In genomic region chr1:207815913-207816312, GRCh38 we compare ENCODE assay signal across 9 cellular contexts.
DNase-seq lines count a peak whose midpoint lies in the region; ATAC-seq and TF ChIP-seq lines count a peak whose summit lies in the region.
"Had no signal": no experiment of that assay in that cellular context is flagged by ENCODE, and none has a peak within 500 bp of the region (broad histone marks: within the 10 kb centered on the region; RNA-seq: fewer than 3 reads in every experiment).

No MANE protein-coding gene starts in this region.

- peaks cover 42% of the 10 kb centered on the region for H3K4me1 Mint-ChIP-seq in activated CD8-positive, alpha-beta memory T cell treated with anti-CD3 and anti-CD28 coated beads, Interleukin-2, amount 10 ng/mL, durations not matched to agents 7 days and 5 days

- H3K27ac ChIP-seq in heart right ventricle (peak overlapping the region; percentile 31 to 95 (median 76)), transverse colon (peak overlapping the region in 3 of 4 donors; percentile 49 to 81 (median 56))

- TF ChIP-seq CTCF in heart right ventricle (IDR thresholded peaks at IDR 0.05) = no peak
- no peak for TF ChIP-seq CTCF in transverse colon (IDR thresholded peaks at IDR 0.05)

- H3K9me3 ChIP-seq in heart right ventricle (no peaks in the 10 kb centered on the region), transverse colon (no peaks in the 10 kb centered on the region)

- TF ChIP-seq EP300 in transverse colon (IDR thresholded peaks at IDR 0.05; ENCODE audit: low read depth) = no peak

- DNase-seq in heart right ventricle = no peak
- no peak for DNase-seq in left cardiac atrium
- peak; percentile 73 for DNase-seq in activated CD8-positive, alpha-beta memory T cell treated with anti-CD3 and anti-CD28 coated beads, Interleukin-2, amount 10 ng/mL, durations not matched to agents 7 days and 5 days
- DNase-seq in kidney tubule cell (ENCODE audit: low spot score) = peak; percentile 90
- no peak for DNase-seq in transverse colon
- DNase-seq in NCI-H82 (lab: John Stamatoyannopoulos, UW) = no peak
- DNase-seq: KG1 had no signal

- peak overlapping the region; percentile 52 for H3K27ac Mint-ChIP-seq in activated CD8-positive, alpha-beta memory T cell treated with anti-CD3 and anti-CD28 coated beads, Interleukin-2, amount 10 ng/mL, durations not matched to agents 7 days and 5 days

- WGBS in heart right ventricle, 2 donors = 84 to 91% methylated on average over 2 of the region's 2 CpGs
- WGBS in transverse colon (ENCODE audit: low coverage in 1 of 2), 2 donors = 69 to 89% methylated on average over 1 to 2 of the region's 2 CpGs

- intact Hi-C loops in heart right ventricle (cut with DNase I) = no loop called here
- intact Hi-C loops in left cardiac atrium (cut with DNase I) = no loop called here
- intact Hi-C loops in transverse colon (cut with DNase I; ENCODE audit: low total_unique reads) = no loop called here

- CTCF ChIA-PET in activated CD8-positive, alpha-beta memory T cell treated with anti-CD3 and anti-CD28 coated beads, Interleukin-2, amount 10 ng/mL, durations not matched to agents 7 days and 5 days (lab: Charles Lee) = interaction anchor here (0.7 to 1.6 kb wide), 2 partner anchors 8 to 19 kb away, joined by 3 to 8 read pairs; no protein-coding TSS in a partner anchor

- H3K36me3 Mint-ChIP-seq in activated CD8-positive, alpha-beta memory T cell treated with anti-CD3 and anti-CD28 coated beads, Interleukin-2, amount 10 ng/mL, durations not matched to agents 7 days and 5 days = peaks cover 32% of the 10 kb centered on the region

- in situ Hi-C loops in transverse colon (cut with MboI; ENCODE audit: low pct_ligation_motif_present in 1 of 4, low pct_unique_long_range_greater_than_20kb in 1 of 4, low sequenced_read_pairs in 3 of 4) = no loop called here

- no peak overlapping the region for H3K4me3 Mint-ChIP-seq in activated CD8-positive, alpha-beta memory T cell treated with anti-CD3 and anti-CD28 coated beads, Interleukin-2, amount 10 ng/mL, durations not matched to agents 7 days and 5 days

- no peaks in the 10 kb centered on the region for H3K27me3 ChIP-seq in heart right ventricle
- H3K27me3 ChIP-seq in transverse colon = no peaks in the 10 kb centered on the region

- H3K27me3 Mint-ChIP-seq in activated CD8-positive, alpha-beta memory T cell treated with anti-CD3 and anti-CD28 coated beads, Interleukin-2, amount 10 ng/mL, durations not matched to agents 7 days and 5 days = no peaks in the 10 kb centered on the region

- peaks cover 0 to 94% (median 52%) of the 10 kb centered on the region in 9 donors for H3K36me3 ChIP-seq in heart right ventricle
- H3K36me3 ChIP-seq in transverse colon = peaks cover 0 to 52% (median 23%) of the 10 kb centered on the region in 4 donors

- H3K4me3 ChIP-seq in heart right ventricle = peak overlapping the region in 6 of 10 donors; percentile 1 to 18 (median 8)
- no peak overlapping the region for H3K4me3 ChIP-seq in transverse colon

- H3K4me1 ChIP-seq in heart right ventricle (peaks cover 58 to 97% (median 95%) of the 10 kb centered on the region in 9 donors), transverse colon (peaks cover 62 to 96% (median 86%) of the 10 kb centered on the region in 4 donors)

- ATAC-seq in heart right ventricle = no peak
- ATAC-seq in left cardiac atrium = no peak
- ATAC-seq in activated CD8-positive, alpha-beta memory T cell treated with anti-CD3 and anti-CD28 coated beads, Interleukin-2, amount 10 ng/mL, durations not matched to agents 7 days and 5 days = peak; percentile 56
- no peak for ATAC-seq in GM21528 (IDR thresholded peaks at IDR 0.05; ENCODE audit: low FRiP score, unreplicated experiment)
- no peak for ATAC-seq in HG02973 (IDR thresholded peaks at IDR 0.05; ENCODE audit: unreplicated experiment)

- H3K9me3 Mint-ChIP-seq in activated CD8-positive, alpha-beta memory T cell treated with anti-CD3 and anti-CD28 coated beads, Interleukin-2, amount 10 ng/mL, durations not matched to agents 7 days and 5 days (ENCODE audit: low read depth) = no peaks in the 10 kb centered on the region

- TF ChIP-seq POLR2A in transverse colon (IDR thresholded peaks at IDR 0.05) = no peak

Comparison
In these comparisons a context has a peak if more than half of its experiments do, and no peak if none do; other contexts are left out.
1. DNase-seq: peak in activated CD8-positive, alpha-beta memory T cell treated with anti-CD3 and anti-CD28 coated beads, Interleukin-2, amount 10 ng/mL, durations not matched to agents 7 days and 5 days (single experiment) and kidney tubule cell (single experiment); none in heart right ventricle (0 of 2), left cardiac atrium (single experiment), transverse colon (single experiment) and NCI-H82 (single experiment).
2. H3K4me3 ChIP-seq: peak in heart right ventricle (6 of 10); none in transverse colon (0 of 4).